ENCODE assay signal across 14 cellular contexts in the genomic region with DNA sequence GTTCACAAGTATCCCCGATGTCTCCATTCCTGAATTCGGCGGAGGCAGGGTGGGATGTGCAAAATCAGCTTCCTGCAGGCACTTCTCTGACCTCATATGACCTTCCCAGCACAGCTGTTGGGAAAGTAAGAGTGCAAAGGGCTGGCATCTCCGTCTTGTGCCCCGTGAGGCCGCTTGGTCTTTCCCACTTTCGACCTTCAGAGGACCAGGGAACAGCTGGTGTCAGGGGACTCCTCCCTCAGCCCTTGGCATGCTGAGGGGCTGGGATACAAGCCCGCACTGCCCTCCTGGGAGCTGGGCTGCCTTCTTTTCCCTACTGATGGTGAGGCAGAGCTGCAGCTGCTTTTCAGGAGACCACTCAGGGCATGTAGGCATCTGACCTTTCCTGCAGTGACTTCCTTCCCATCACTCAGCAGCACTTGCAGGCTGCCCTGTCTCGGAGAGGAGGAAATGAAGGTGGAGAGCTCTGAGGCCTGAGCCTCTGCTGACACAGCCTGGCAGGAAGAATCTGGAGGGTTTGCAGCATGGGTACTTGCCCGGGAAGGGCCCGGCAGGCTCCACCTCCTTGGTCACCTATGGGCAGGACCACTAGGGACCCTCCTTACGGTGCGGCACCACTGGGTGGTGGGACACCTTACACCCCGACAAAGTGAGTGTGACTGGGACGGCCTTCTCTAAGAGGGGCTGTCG.
"Had no signal": no experiment of that assay in that cellular context is flagged by ENCODE, and none has a peak within 500 bp of the region (broad histone marks: within the 10 kb centered on the region; RNA-seq: fewer than 3 reads in every experiment).

No MANE protein-coding gene starts in this region.

- H3K27ac Mint-ChIP-seq: activated CD4-positive, alpha-beta T cell treated with anti-CD3 and anti-CD28 coated beads for 36 hours; activated CD8-positive, alpha-beta T cell treated with anti-CD3 and anti-CD28 coated beads, Interleukin-2, amount 10 ng/mL, durations not matched to agents 7 days and 5 days had no signal

- H3K27me3 Mint-ChIP-seq: activated CD4-positive, alpha-beta T cell treated with anti-CD3 and anti-CD28 coated beads for 36 hours had no signal

- H3K4me1 ChIP-seq: tibial artery had no signal

- H3K27ac ChIP-seq: breast epithelium, dorsolateral prefrontal cortex, ovary, skin epidermis, tibial artery, WERI-Rb-1 had no signal

- H3K36me3 ChIP-seq: breast epithelium, ovary, tibial artery, WERI-Rb-1 had no signal

- ATAC-seq: activated CD4-positive, alpha-beta T cell treated with anti-CD3 and anti-CD28 coated beads for 36 hours; activated CD8-positive, alpha-beta T cell treated with anti-CD3 and anti-CD28 coated beads, Interleukin-2, amount 10 ng/mL, durations not matched to agents 7 days and 5 days had no signal

- H3K9me3 Mint-ChIP-seq: nephron had no signal

- H3K4me1 Mint-ChIP-seq: activated CD4-positive, alpha-beta T cell treated with anti-CD3 and anti-CD28 coated beads for 36 hours had no signal

- H3K27me3 ChIP-seq: breast epithelium, dorsolateral prefrontal cortex, ovary, tibial artery had no signal

- H3K4me3 Mint-ChIP-seq: activated CD4-positive, alpha-beta T cell treated with anti-CD3 and anti-CD28 coated beads for 36 hours; activated CD8-positive, alpha-beta T cell treated with anti-CD3 and anti-CD28 coated beads, Interleukin-2, amount 10 ng/mL, durations not matched to agents 7 days and 5 days had no signal

- DNase-seq: activated CD4-positive, alpha-beta T cell treated with anti-CD3 and anti-CD28 coated beads for 36 hours; activated CD8-positive, alpha-beta T cell treated with anti-CD3 and anti-CD28 coated beads, Interleukin-2, amount 10 ng/mL, durations not matched to agents 7 days and 5 days; activated naive CD4-positive, alpha-beta T cell; dorsolateral prefrontal cortex; foreskin melanocyte; left cardiac atrium; stimulated activated CD4-positive, alpha-beta T cell treated with anti-CD3 and anti-CD28 coated beads, Interleukin-4, amount 100 ng/mL, for 4 hours; T-helper 9 cell; WERI-Rb-1 had no signal

- H3K4me3 ChIP-seq: breast epithelium, dorsolateral prefrontal cortex, ovary, skin epidermis, tibial artery had no signal

- H3K9me3 ChIP-seq: breast epithelium, ovary, tibial artery had no signal
